In the genomic region with DNA sequence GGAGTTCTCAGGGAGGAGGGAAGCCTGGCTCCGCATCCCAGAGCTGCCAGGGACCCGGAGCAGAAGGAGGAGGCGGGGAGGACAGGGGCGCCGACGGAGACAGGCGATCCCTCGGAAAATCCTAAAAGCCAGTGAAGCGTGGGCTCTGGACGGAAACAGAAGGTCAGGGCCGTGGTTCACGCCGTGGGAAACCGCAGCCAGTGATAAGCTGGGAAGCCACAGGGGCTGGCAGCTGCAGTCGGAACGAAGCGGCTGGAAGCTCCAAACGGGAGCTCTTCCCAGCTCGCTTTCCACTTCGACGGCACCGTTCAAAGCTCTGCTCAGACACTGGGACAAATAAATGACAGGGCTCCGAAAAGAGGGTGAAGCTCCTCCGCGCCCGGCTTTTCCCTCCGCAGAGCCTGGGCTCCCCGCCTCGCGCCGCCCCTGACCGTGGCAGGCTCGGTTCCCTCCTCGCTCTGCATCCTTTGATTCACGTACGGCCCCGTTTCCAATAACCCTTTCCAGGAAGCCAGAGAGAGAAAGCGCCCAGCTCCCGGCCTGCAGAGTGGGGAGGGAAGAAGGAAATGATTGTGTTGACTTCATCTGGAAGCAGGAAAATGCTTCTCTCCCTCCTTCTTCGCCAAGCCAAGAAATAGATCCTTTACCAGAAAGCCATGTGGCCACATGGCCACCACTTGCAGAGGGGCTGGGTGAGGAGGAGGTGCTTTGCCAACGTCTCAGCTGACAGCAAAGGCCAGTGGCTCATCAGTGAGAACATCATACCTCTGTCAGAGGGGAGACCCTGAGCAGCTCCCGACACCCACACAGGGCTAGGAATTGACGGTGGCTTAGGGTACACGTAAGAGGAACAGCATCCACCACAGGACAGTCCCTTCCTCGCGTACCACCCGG, we compare ENCODE assay signal across 8 cellular contexts. TPM values are rescaled to one million over a fixed set of nuclear protein-coding genes. Genes with fewer than 3 reads are reported as not detected.
A peak's percentile ranks its signal among the peaks of the same experiment; 100 is the strongest.
DNase-seq lines count a peak whose midpoint lies in the region; ATAC-seq and TF ChIP-seq lines count a peak whose summit lies in the region.

No MANE protein-coding gene starts in this region.

- no peak for DNase-seq in CD14-positive monocyte (ENCODE audit: low spot score)
- DNase-seq in KBM-7, result peak; percentile 65
- peak; percentile 27 to 43 (median 34) for DNase-seq in body of pancreas
- DNase-seq in kidney tubule cell (ENCODE audit: low spot score), result peak; percentile 49
- DNase-seq in lower leg skin (ENCODE audit: low spot score in 2 of 2), result no peak

- intact Hi-C loops in CD14-positive monocyte (cut with micrococcal nuclease), result loop anchor here (5.0 kb wide), 2 partner anchors 299 to 419 kb away; no protein-coding TSS in a partner anchor
- intact Hi-C loops in body of pancreas (cut with DNase I), result loop anchor here (10.0 kb wide), 1 partner anchor 396 kb away; no protein-coding TSS in a partner anchor
- intact Hi-C loops in lower leg skin (cut with DNase I; ENCODE audit: low total_unique reads), result loop anchor here (5.0 kb wide), 2 partner anchors 304 to 394 kb away; no protein-coding TSS in a partner anchor

- no peaks in the 10 kb centered on the region for H3K27me3 ChIP-seq in body of pancreas

- H3K36me3 Mint-ChIP-seq in CD14-positive monocyte, result peaks cover 4 to 9% of the 10 kb centered on the region in 2 donors
- H3K36me3 Mint-ChIP-seq in stimulated activated naive CD8-positive, alpha-beta T cell treated with anti-CD3 and anti-CD28 coated beads, Interleukin-15, Interleukin-2, amounts not matched to agents 100 ng/mL and 50 ng/mL, for 24 hours (ENCODE audit: low read depth), result no peaks in the 10 kb centered on the region

- H3K4me1 Mint-ChIP-seq in CD14-positive monocyte, result peaks cover 59% of the 10 kb centered on the region
- peaks cover 43% of the 10 kb centered on the region for H3K4me1 Mint-ChIP-seq in stimulated activated naive CD8-positive, alpha-beta T cell treated with anti-CD3 and anti-CD28 coated beads, Interleukin-15, Interleukin-2, amounts not matched to agents 100 ng/mL and 50 ng/mL, for 24 hours (ENCODE audit: low read depth)

- ATAC-seq in body of pancreas (peak; percentile 63), GM18907 (IDR thresholded peaks at IDR 0.05; ENCODE audit: unreplicated experiment) (no peak), HG03097 (IDR thresholded peaks at IDR 0.05; ENCODE audit: low FRiP score, unreplicated experiment) (no peak)

- peak overlapping the region in 1 of 7 donors; percentile 63 for H3K27ac Mint-ChIP-seq in CD14-positive monocyte
- peak overlapping the region; percentile 61 for H3K27ac Mint-ChIP-seq in stimulated activated naive CD8-positive, alpha-beta T cell treated with anti-CD3 and anti-CD28 coated beads, Interleukin-15, Interleukin-2, amounts not matched to agents 100 ng/mL and 50 ng/mL, for 24 hours

- no peak for TF ChIP-seq CTCF in CD14-positive monocyte (IDR thresholded peaks at IDR 0.05)
- no peak for TF ChIP-seq CTCF in body of pancreas (IDR thresholded peaks at IDR 0.05)
- no peak for TF ChIP-seq CTCF in lower leg skin (IDR thresholded peaks at IDR 0.05)

- H3K4me3 ChIP-seq in body of pancreas, result no peak overlapping the region
- no peak overlapping the region for H3K4me3 ChIP-seq in lower leg skin (ENCODE audit: low read depth, poor library complexity, severe bottlenecking)

- H3K9me3 ChIP-seq in body of pancreas, result no peaks in the 10 kb centered on the region

- no peaks in the 10 kb centered on the region for H3K36me3 ChIP-seq in body of pancreas (replicated peaks in 1 of 2; ENCODE audit: insufficient read depth in 1 of 2, low read depth in 2 of 2)

- in situ Hi-C loops in KBM-7 (cut with MboI; ENCODE audit: low pct_unique_long_range_greater_than_20kb, low sequenced_read_pairs), result loop anchor here (25.0 kb wide), 1 partner anchor 389 kb away; no protein-coding TSS in a partner anchor

- H3K4me3 Mint-ChIP-seq in CD14-positive monocyte, result peak overlapping the region; percentile 82 to 91
- peak overlapping the region; percentile 56 for H3K4me3 Mint-ChIP-seq in stimulated activated naive CD8-positive, alpha-beta T cell treated with anti-CD3 and anti-CD28 coated beads, Interleukin-15, Interleukin-2, amounts not matched to agents 100 ng/mL and 50 ng/mL, for 24 hours

- 7 to 12% methylated on average over 24 to 47 of the region's 47 CpGs for WGBS in body of pancreas, 2 donors
- 9 to 13% methylated on average over 33 to 45 of the region's 47 CpGs for WGBS in lower leg skin, 2 donors

- no peak for TF ChIP-seq POLR2A in body of pancreas (IDR thresholded peaks at IDR 0.05)
- TF ChIP-seq POLR2A in lower leg skin (IDR thresholded peaks at IDR 0.05), result no peak

- peaks cover 0 to 8% (median 0%) of the 10 kb centered on the region in 7 donors for H3K9me3 Mint-ChIP-seq in CD14-positive monocyte
- H3K9me3 Mint-ChIP-seq in stimulated activated naive CD8-positive, alpha-beta T cell treated with anti-CD3 and anti-CD28 coated beads, Interleukin-15, Interleukin-2, amounts not matched to agents 100 ng/mL and 50 ng/mL, for 24 hours, result no peaks in the 10 kb centered on the region

- H3K4me1 ChIP-seq in body of pancreas, result peaks cover 12% of the 10 kb centered on the region

- peaks cover 20 to 24% (median 21%) of the 10 kb centered on the region in 3 donors for H3K27me3 Mint-ChIP-seq in CD14-positive monocyte (ENCODE audit: low read depth in 3 of 3)
- peaks cover 30% of the 10 kb centered on the region for H3K27me3 Mint-ChIP-seq in stimulated activated naive CD8-positive, alpha-beta T cell treated with anti-CD3 and anti-CD28 coated beads, Interleukin-15, Interleukin-2, amounts not matched to agents 100 ng/mL and 50 ng/mL, for 24 hours

- no peak overlapping the region for H3K27ac ChIP-seq in body of pancreas

RNA-seq across cellular contexts. Expression of a gene that starts 57.4 kb away (rescaled TPM):
- polyA plus RNA-seq in CD14-positive monocyte, result under 1 TPM in 1 of 2 donors, not detected in 1; 0.05 TPM
- total RNA-seq in body of pancreas, result 1 to 10 TPM; 1.0 to 8.6 TPM
- 1 to 10 TPM in 1 of 4 donors, under 1 TPM in 3; 0.55 to 1.0 (median 0.82) TPM for total RNA-seq in lower leg skin

Comparison
In these comparisons a context has a peak if more than half of its experiments do, and no peak if none do; other contexts are left out.
1. DNase-seq: peak in KBM-7 (single experiment), body of pancreas (4 of 4) and kidney tubule cell (single experiment); none in CD14-positive monocyte (single experiment) and lower leg skin (0 of 2).